In genomic region chr1:9675393-9675792, GRCh38 we compare ENCODE assay signal across 32 cellular contexts.
"Had no signal": no experiment of that assay in that cellular context is flagged by ENCODE, and none has a peak within 500 bp of the region (broad histone marks: within the 10 kb centered on the region; RNA-seq: fewer than 3 reads in every experiment).

No MANE protein-coding gene starts in this region.

- ATAC-seq: activated T-cell treated with anti-CD3 and anti-CD28 coated beads, Interleukin-2, amount 50 U/mL, for 72 hours; activated T-helper 17 cell treated with anti-CD3 and anti-CD28 coated beads, Interleukin-2, amount 50 U/mL, for 72 hours; body of pancreas had no signal

- H3K27me3 Mint-ChIP-seq: activated CD4-positive, alpha-beta T cell treated with anti-CD3 and anti-CD28 coated beads, Interleukin-2, amount 10 ng/mL, durations not matched to agents 24 days and 14 days; activated T-helper 17 cell treated with anti-CD3 and anti-CD28 coated beads, Interleukin-2, amount 50 U/mL, for 72 hours had no signal

- H3K9me3 ChIP-seq: adrenal gland, body of pancreas, breast epithelium, MG63 had no signal

- H3K9me3 Mint-ChIP-seq: activated CD4-positive, alpha-beta T cell treated with anti-CD3 and anti-CD28 coated beads, Interleukin-2, amount 10 ng/mL, durations not matched to agents 24 days and 14 days; activated T-cell treated with anti-CD3 and anti-CD28 coated beads, Interleukin-2, amount 50 U/mL, for 72 hours; activated T-helper 17 cell treated with anti-CD3 and anti-CD28 coated beads, Interleukin-2, amount 50 U/mL, for 72 hours had no signal

- H3K4me3 Mint-ChIP-seq: activated CD4-positive, alpha-beta T cell treated with anti-CD3 and anti-CD28 coated beads, Interleukin-2, amount 10 ng/mL, durations not matched to agents 24 days and 14 days; activated T-cell treated with anti-CD3 and anti-CD28 coated beads, Interleukin-2, amount 50 U/mL, for 72 hours; activated T-helper 17 cell treated with anti-CD3 and anti-CD28 coated beads, Interleukin-2, amount 50 U/mL, for 72 hours had no signal

- DNase-seq: activated CD4-positive, alpha-beta T cell treated with anti-CD3 and anti-CD28 coated beads, Interleukin-2, amount 10 ng/mL, durations not matched to agents 24 days and 14 days; activated CD4-positive, alpha-beta T cell treated with anti-CD3 and anti-CD28 coated beads, Interleukin-2, amount 50 U/mL, for 4 hours; activated CD8-positive, alpha-beta memory T cell treated with anti-CD3 and anti-CD28 coated beads, Interleukin-2, amount 50 U/mL, for 4 hours; activated effector memory CD4-positive, alpha-beta T cell treated with anti-CD3 and anti-CD28 coated beads, Interleukin-2, amount 50 U/mL, for 16 hours; activated naive CD4-positive, alpha-beta T cell; activated naive CD4-positive, alpha-beta T cell treated with anti-CD3 and anti-CD28 coated beads, Interleukin-2, amount 50 U/mL, for 16 hours; activated T-cell treated with anti-CD3 and anti-CD28 coated beads for 4 hours; activated T-cell treated with anti-CD3 and anti-CD28 coated beads, Interleukin-2, amount 50 U/mL, for 72 hours; adrenal gland; body of pancreas; Kasumi-1; KG1; MG63; NCI-H1048; NCI-H1105 treated with DMSO at 0.1 percent for 48 hours; NCI-H1436; NCI-H1694; NCI-H1930; NCI-H2081 treated with DMSO at 0.1 percent for 48 hours; NCI-H226; NCI-H446 treated with DMSO at 0.1 percent for 48 hours; NCI-H524; NCI-H69; NK-92 treated with Interleukin-12 subunit alpha and Interleukin-12 subunit beta, amount 100 ng/mL, for 24 hours; PC-9; Right ventricle myocardium superior; SW 1271; T-helper 1 cell; T1000; WERI-Rb-1 had no signal
